In the genomic region with DNA sequence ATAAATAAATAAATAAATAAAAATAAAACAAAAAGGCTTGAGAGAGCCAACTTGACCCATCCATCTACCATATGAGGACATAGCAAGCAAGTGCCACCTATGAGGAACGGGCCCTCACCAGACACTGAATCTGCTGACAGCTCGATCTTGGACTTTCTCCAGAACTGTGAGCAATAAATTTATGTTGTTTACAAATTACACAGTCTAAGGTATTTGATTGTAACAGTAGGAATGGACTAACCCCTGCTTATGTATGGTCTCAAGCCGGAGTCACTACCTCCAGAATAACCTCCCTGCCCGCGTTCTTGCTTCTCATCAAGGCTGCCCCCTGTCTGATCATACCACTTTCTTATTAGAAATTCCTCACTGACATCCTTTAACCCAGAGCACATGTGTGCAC, we compare ENCODE assay signal across 20 cellular contexts. TPM values are rescaled to one million over a fixed set of nuclear protein-coding genes. Genes with fewer than 3 reads are reported as not detected.
"Had no signal": no experiment of that assay in that cellular context is flagged by ENCODE, and none has a peak within 500 bp of the region (broad histone marks: within the 10 kb centered on the region; RNA-seq: fewer than 3 reads in every experiment).

No MANE protein-coding gene starts in this region.

- H3K36me3 ChIP-seq: suprapubic skin had no signal

- H3K4me3 ChIP-seq: suprapubic skin had no signal

- H3K27me3 ChIP-seq: suprapubic skin had no signal

- H3K9me3 ChIP-seq: suprapubic skin had no signal

- H3K4me3 Mint-ChIP-seq: activated naive CD4-positive, alpha-beta T cell treated with anti-CD3 and anti-CD28 coated beads for 36 hours; activated naive CD8-positive, alpha-beta T cell treated with anti-CD3 and anti-CD28 coated beads, Interleukin-2, amount 50 U/mL, for 24 hours; activated T-helper 17 cell treated with anti-CD3 and anti-CD28 coated beads, Interleukin-2, amount 50 U/mL, for 72 hours; nephron; T-cell; type B pancreatic cell had no signal

- ATAC-seq: activated naive CD8-positive, alpha-beta T cell treated with anti-CD3 and anti-CD28 coated beads, Interleukin-2, amount 50 U/mL, for 24 hours; activated T-helper 17 cell treated with anti-CD3 and anti-CD28 coated beads, Interleukin-2, amount 50 U/mL, for 72 hours; esophagus mucosa; stimulated activated naive CD8-positive, alpha-beta T cell treated with anti-CD3 and anti-CD28 coated beads, Interleukin-15, Interleukin-2, amounts not matched to agents 100 U/mL and 50 U/mL, for 24 hours; T-cell had no signal

- H3K9me3 Mint-ChIP-seq: activated naive CD4-positive, alpha-beta T cell treated with anti-CD3 and anti-CD28 coated beads for 36 hours; activated T-helper 17 cell treated with anti-CD3 and anti-CD28 coated beads, Interleukin-2, amount 50 U/mL, for 72 hours; nephron; T-cell had no signal

- DNase-seq: activated CD4-positive, CD25-positive, alpha-beta regulatory T cell treated with anti-CD3 and anti-CD28 coated beads, Interleukin-2, amount 50 U/mL, for 72 hours; activated naive CD4-positive, alpha-beta T cell treated with anti-CD3 and anti-CD28 coated beads for 36 hours; activated naive CD8-positive, alpha-beta T cell treated with anti-CD3 and anti-CD28 coated beads, Interleukin-2, amount 50 U/mL, for 24 hours; hippocampal formation; kidney glomerular epithelial cell; mesenchymal stem cell; nucleus accumbens; stimulated activated CD4-positive, alpha-beta T cell treated with anti-CD3 and anti-CD28 coated beads, Interleukin-4, amount 100 ng/mL, for 24 hours; stimulated activated CD8-positive, alpha-beta memory T cell treated with anti-CD3 and anti-CD28 coated beads, Interleukin-4, amount 100 ng/mL, for 48 hours; stimulated activated naive CD8-positive, alpha-beta T cell treated with anti-CD3 and anti-CD28 coated beads, Interleukin-15, Interleukin-2, amounts not matched to agents 100 U/mL and 50 U/mL, for 24 hours; T-cell; T-helper 9 cell had no signal

- H3K36me3 Mint-ChIP-seq: T-cell, type B pancreatic cell had no signal

- H3K4me1 Mint-ChIP-seq: nephron had no signal

- H3K27ac ChIP-seq: suprapubic skin had no signal

- H3K27me3 Mint-ChIP-seq: type B pancreatic cell had no signal

- H3K27ac Mint-ChIP-seq: activated naive CD4-positive, alpha-beta T cell treated with anti-CD3 and anti-CD28 coated beads for 36 hours; activated naive CD8-positive, alpha-beta T cell treated with anti-CD3 and anti-CD28 coated beads, Interleukin-2, amount 50 U/mL, for 24 hours; activated T-helper 17 cell treated with anti-CD3 and anti-CD28 coated beads, Interleukin-2, amount 50 U/mL, for 72 hours; nephron; T-cell; type B pancreatic cell had no signal

RNA-seq across cellular contexts. Expression of gene SLC5A11, which starts 9.9 kb away (rescaled TPM):
- total RNA-seq: activated naive CD4-positive, alpha-beta T cell treated with anti-CD3 and anti-CD28 coated beads for 36 hours; activated T-helper 17 cell treated with anti-CD3 and anti-CD28 coated beads, Interleukin-2, amount 50 U/mL, for 72 hours; astrocyte; chondrocyte; esophagus mucosa; skeletal muscle tissue had no signal
